ENCODE assay signal across 1 cellular context in genomic region chr12:123024819-123025391, GRCh38.
TF ChIP-seq lines count a peak whose summit lies in the region.

No MANE protein-coding gene starts in this region.

TF ChIP-seq in endothelial cell of umbilical vein, 7 proteins besides CTCF, POLR2A, EP300 and RAD21:
- TF ChIP-seq FOS (IDR thresholded peaks at IDR 0.05; ENCODE audit: borderline replicate concordance, insufficient read depth, low read length), result peak; percentile 43
- no peak for TF ChIP-seq POLR2AphosphoS5 (IDR thresholded peaks at IDR 0.05; ENCODE audit: insufficient read depth, low read depth, low read length)
